Comparison of ENCODE assay signal across 1 cellular context in genomic region chr21:33394260-33394659, GRCh38.
TF ChIP-seq lines count a peak whose summit lies in the region.

No MANE protein-coding gene starts in this region.

TF ChIP-seq in K562, 482 proteins besides CTCF, POLR2A, EP300 and RAD21 (continues in another document):
- no peak for TF ChIP-seq MGA (IDR thresholded peaks at IDR 0.05)
- no peak for TF ChIP-seq BHLHE40 (IDR thresholded peaks at IDR 0.05; ENCODE audit: low read length)
- TF ChIP-seq MAFK (IDR thresholded peaks at IDR 0.05; ENCODE audit: low read length): peak; percentile 46
- no peak for TF ChIP-seq PKNOX1 (IDR thresholded peaks at IDR 0.05)
- TF ChIP-seq ESRRA (IDR thresholded peaks at IDR 0.05; ENCODE audit: borderline replicate concordance, low read depth): no peak
- TF ChIP-seq ZNF217 (CRISPR knock-in tag; IDR thresholded peaks at IDR 0.05): no peak
- TF ChIP-seq CREB5 (CRISPR knock-in tag; IDR thresholded peaks at IDR 0.05): no peak
- no peak for TF ChIP-seq ZBTB33 (CRISPR knock-in tag; IDR thresholded peaks at IDR 0.05)
- no peak for TF ChIP-seq FOXM1 (IDR thresholded peaks at IDR 0.05; ENCODE audit: low read depth)
- no peak for TF ChIP-seq FOXM1 (CRISPR knock-in tag; IDR thresholded peaks at IDR 0.05; ENCODE audit: low read depth)
- no peak for TF ChIP-seq ZNF609 (CRISPR knock-in tag; IDR thresholded peaks at IDR 0.05; ENCODE audit: borderline replicate concordance)
- no peak for TF ChIP-seq SAFB (IDR thresholded peaks at IDR 0.05; ENCODE audit: borderline replicate concordance, low read depth, low read length)
- no peak for TF ChIP-seq SOX6 (IDR thresholded peaks at IDR 0.05)
- TF ChIP-seq KHSRP (IDR thresholded peaks at IDR 0.05): no peak
- TF ChIP-seq ZNF146 (CRISPR knock-in tag; IDR thresholded peaks at IDR 0.05; ENCODE audit: unreplicated experiment): no peak
- peak; percentile 59 for TF ChIP-seq MAFF (IDR thresholded peaks at IDR 0.05; ENCODE audit: low read length)
- TF ChIP-seq E4F1 (CRISPR knock-in tag; IDR thresholded peaks at IDR 0.05; ENCODE audit: borderline replicate concordance): no peak
- no peak for TF ChIP-seq RBM25 (IDR thresholded peaks at IDR 0.05; ENCODE audit: low read depth, low read length, severe bottlenecking)
- no peak for TF ChIP-seq RB1 (IDR thresholded peaks at IDR 0.05; ENCODE audit: low read depth)
- no peak for TF ChIP-seq PTRF (tag; IDR thresholded peaks at IDR 0.05)
- no peak for TF ChIP-seq JUN (IDR thresholded peaks at IDR 0.05; ENCODE audit: borderline replicate concordance, low read depth, low read length)
- no peak for TF ChIP-seq JUN (CRISPR knock-in tag; IDR thresholded peaks at IDR 0.05; ENCODE audit: borderline replicate concordance)
- no peak for TF ChIP-seq CHD1 (IDR thresholded peaks at IDR 0.05; ENCODE audit: low read length)
- TF ChIP-seq ZFP30 (CRISPR knock-in tag; IDR thresholded peaks at IDR 0.05; ENCODE audit: borderline replicate concordance): no peak
- TF ChIP-seq SP2 (IDR thresholded peaks at IDR 0.05; ENCODE audit: extremely low read depth, low read depth, low read length, poor library complexity, severe bottlenecking): no peak
- TF ChIP-seq HNRNPUL1 (IDR thresholded peaks at IDR 0.05; ENCODE audit: low read length): no peak
- no peak for TF ChIP-seq POLR3A (IDR thresholded peaks at IDR 0.05; ENCODE audit: borderline replicate concordance, extremely low read depth, insufficient read depth, insufficient read length)
- TF ChIP-seq C11orf30 (IDR thresholded peaks at IDR 0.05; ENCODE audit: low read depth): peak; percentile 88
- peak; percentile 92 for TF ChIP-seq ZNF316 (IDR thresholded peaks at IDR 0.05)
- TF ChIP-seq GATAD2B (IDR thresholded peaks at IDR 0.05; ENCODE audit: borderline replicate concordance): no peak
- no peak for TF ChIP-seq HIVEP1 (CRISPR knock-in tag; IDR thresholded peaks at IDR 0.05)
- TF ChIP-seq MAFG (tag; conservative IDR thresholded peaks at IDR 0.05): peak; percentile 73
- TF ChIP-seq HMG20A (CRISPR knock-in tag; conservative IDR thresholded peaks at IDR 0.05): no peak
- TF ChIP-seq ZBTB7A (IDR thresholded peaks at IDR 0.05; ENCODE audit: borderline replicate concordance, control insufficient read depth, low read depth, low read length): no peak
